In genomic region chr20:46520976-46521579, GRCh38 we compare ENCODE assay signal across 1 cellular context.
A peak's percentile ranks its signal among the peaks of the same experiment; 100 is the strongest.
TF ChIP-seq lines count a peak whose summit lies in the region.

No MANE protein-coding gene starts in this region.

TF ChIP-seq in HepG2, 621 proteins besides CTCF, POLR2A, EP300 and RAD21 (continued from another document):
- TF ChIP-seq, protein P1, sequence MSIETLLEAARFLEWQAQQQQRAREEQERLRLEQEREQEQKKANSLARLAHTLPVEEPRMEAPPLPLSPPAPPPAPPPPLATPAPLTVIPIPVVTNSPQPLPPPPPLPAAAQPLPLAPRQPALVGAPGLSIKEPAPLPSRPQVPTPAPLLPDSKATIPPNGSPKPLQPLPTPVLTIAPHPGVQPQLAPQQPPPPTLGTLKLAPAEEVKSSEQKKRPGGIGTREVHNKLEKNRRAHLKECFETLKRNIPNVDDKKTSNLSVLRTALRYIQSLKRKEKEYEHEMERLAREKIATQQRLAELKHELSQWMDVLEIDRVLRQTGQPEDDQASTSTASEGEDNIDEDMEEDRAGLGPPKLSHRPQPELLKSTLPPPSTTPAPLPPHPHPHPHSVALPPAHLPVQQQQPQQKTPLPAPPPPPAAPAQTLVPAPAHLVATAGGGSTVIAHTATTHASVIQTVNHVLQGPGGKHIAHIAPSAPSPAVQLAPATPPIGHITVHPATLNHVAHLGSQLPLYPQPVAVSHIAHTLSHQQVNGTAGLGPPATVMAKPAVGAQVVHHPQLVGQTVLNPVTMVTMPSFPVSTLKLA (IDR thresholded peaks at IDR 0.05): no peak
- TF ChIP-seq JUN (CRISPR knock-in tag; IDR thresholded peaks at IDR 0.05) (no peak), LCORL (IDR thresholded peaks at IDR 0.05) (no peak), LCORL (CRISPR knock-in tag; IDR thresholded peaks at IDR 0.05) (peak; percentile 40; the same call in 1 of the 2 replicates), BRD4 (CRISPR knock-in tag; IDR thresholded peaks at IDR 0.05) (no peak), FOXA1 (IDR thresholded peaks at IDR 0.05) (no peak), FOXA1 (CRISPR knock-in tag; IDR thresholded peaks at IDR 0.05) (peak; percentile 59), CREM (IDR thresholded peaks at IDR 0.05) (no peak), CREM (CRISPR knock-in tag; IDR thresholded peaks at IDR 0.05) (no peak), ZBTB21 (CRISPR knock-in tag; IDR thresholded peaks at IDR 0.05) (no peak), ZNF180 (CRISPR knock-in tag; IDR thresholded peaks at IDR 0.05; ENCODE audit: borderline replicate concordance, low read depth) (no peak), MED1 (CRISPR knock-in tag; IDR thresholded peaks at IDR 0.05) (peak; percentile 41; the same call in 1 of the 2 replicates), ZIK1 (CRISPR knock-in tag; IDR thresholded peaks at IDR 0.05; ENCODE audit: borderline replicate concordance, low read depth) (no peak), NFYB (CRISPR knock-in tag; IDR thresholded peaks at IDR 0.05) (no peak), HDAC1 (CRISPR knock-in tag; IDR thresholded peaks at IDR 0.05) (no peak), ETV6 (CRISPR knock-in tag; conservative IDR thresholded peaks at IDR 0.05) (no peak)
